In genomic region chr14:68363841-68364711, GRCh38 we compare ENCODE assay signal across 7 cellular contexts.
DNase-seq lines count a peak whose midpoint lies in the region; ATAC-seq lines count a peak whose summit lies in the region.

No MANE protein-coding gene starts in this region.

- H3K4me1 ChIP-seq in urinary bladder (ENCODE audit: insufficient read depth) = peaks cover 5% of the 10 kb centered on the region

- DNase-seq in RPMI7951 (ENCODE audit: low read depth) (peak; percentile 54), globus pallidus (ENCODE audit: low spot score) (peak; percentile 56), naive B cell (no peak), NCI-H510A treated with DMSO at 0.1 percent for 48 hours (lab: John Stamatoyannopoulos, UW) (no peak)

- H3K27ac Mint-ChIP-seq in naive B cell = peak overlapping the region; percentile 83 to 93 (median 87)

- H3K36me3 ChIP-seq in urinary bladder (ENCODE audit: insufficient read depth) = no peaks in the 10 kb centered on the region

- WGBS in urinary bladder = 63% methylated on average over 34 of the region's 34 CpGs

- peaks cover 0 to 7% of the 10 kb centered on the region in 2 donors for H3K36me3 Mint-ChIP-seq in naive B cell

- peak overlapping the region in 6 of 8 donors; percentile 20 to 85 (median 51) for H3K4me3 Mint-ChIP-seq in naive B cell

- H3K9me3 Mint-ChIP-seq in naive B cell = peaks cover 0 to 2% (median 0%) of the 10 kb centered on the region in 7 donors

- H3K4me3 ChIP-seq in urinary bladder (ENCODE audit: low read depth, low read length) = no peak overlapping the region

- no peaks in the 10 kb centered on the region for H3K27me3 Mint-ChIP-seq in naive B cell

- peaks cover 71 to 98% (median 77%) of the 10 kb centered on the region in 3 donors for H3K4me1 Mint-ChIP-seq in naive B cell

- ATAC-seq in naive B cell (ENCODE audit: low read depth in 2 of 2) (no peak), HG03378 (IDR thresholded peaks at IDR 0.05; ENCODE audit: unreplicated experiment) (no peak), HG03520 (IDR thresholded peaks at IDR 0.05; ENCODE audit: unreplicated experiment) (no peak)

- H3K27ac ChIP-seq in urinary bladder (ENCODE audit: low read depth) = peak overlapping the region; percentile 52

Comparison
In these comparisons a context has a peak if more than half of its experiments do, and no peak if none do; other contexts are left out.
1. DNase-seq: peak in RPMI7951 (single experiment) and globus pallidus (single experiment); none in naive B cell (single experiment) and NCI-H510A treated with DMSO at 0.1 percent for 48 hours (single experiment).